In genomic region chr3:147937341-147937740, GRCh38 we compare ENCODE assay signal across 26 cellular contexts.
DNase-seq lines count a peak whose midpoint lies in the region; ATAC-seq and TF ChIP-seq lines count a peak whose summit lies in the region.
"Had no signal": no experiment of that assay in that cellular context is flagged by ENCODE, and none has a peak within 500 bp of the region (broad histone marks: within the 10 kb centered on the region; RNA-seq: fewer than 3 reads in every experiment).

No MANE protein-coding gene starts in this region.

- no peak overlapping the region for H2BK5ac ChIP-seq in neuronal stem cell (ENCODE audit: low read length)

- no peaks in the 10 kb centered on the region for H3K27me3 ChIP-seq in neuronal stem cell (ENCODE audit: control insufficient read depth in 3 of 3, insufficient read depth in 3 of 3, low read depth in 1 of 3, low read length in 3 of 3)
- H3K27me3 ChIP-seq: foreskin keratinocyte, pancreas, tibial nerve had no signal

- H3K9ac ChIP-seq in neuronal stem cell (ENCODE audit: low read depth, low read length, poor library complexity), result no peak overlapping the region

- H2AFZ ChIP-seq in neuronal stem cell (ENCODE audit: low read length), result no peak overlapping the region

- TF ChIP-seq CTCF in GM13977 (IDR thresholded peaks at IDR 0.05; ENCODE audit: extremely low read depth, insufficient read depth, missing control alignments), result no peak

- no peaks in the 10 kb centered on the region for H3K79me1 ChIP-seq in neuronal stem cell (ENCODE audit: low read depth, low read length)

- no peak overlapping the region for H4K8ac ChIP-seq in neuronal stem cell (ENCODE audit: low read depth, low read length)

- no peak overlapping the region for H2BK15ac ChIP-seq in neuronal stem cell (ENCODE audit: low read length)

- no peak overlapping the region for H3K4me2 ChIP-seq in neuronal stem cell (ENCODE audit: insufficient read depth, low read length, poor library complexity, severe bottlenecking)

- peaks cover 5 to 39% of the 10 kb centered on the region in 2 donors for H3K4me1 ChIP-seq in neuronal stem cell (ENCODE audit: control insufficient read depth in 2 of 2, insufficient read depth in 1 of 2, low read depth in 1 of 2, low read length in 2 of 2)
- H3K4me1 ChIP-seq: foreskin keratinocyte, pancreas, tibial nerve had no signal

- H3K4me3 ChIP-seq in neuronal stem cell (ENCODE audit: low read length in 2 of 2), result no peak overlapping the region
- H3K4me3 ChIP-seq: pancreas, tibial nerve had no signal

- H3K14ac ChIP-seq in neuronal stem cell (ENCODE audit: low read length), result no peak overlapping the region

- H2BK120ac ChIP-seq in neuronal stem cell (ENCODE audit: low read depth, low read length), result no peak overlapping the region

- no peaks in the 10 kb centered on the region for H3K36me3 ChIP-seq in neuronal stem cell (replicated peaks in 1 of 2; ENCODE audit: control insufficient read depth in 2 of 2, insufficient read depth in 2 of 2, low read length in 2 of 2)
- H3K36me3 ChIP-seq: pancreas, tibial nerve had no signal

- H3K27ac ChIP-seq in cingulate gyrus (ENCODE audit: low read depth, low read length), result peak overlapping the region; percentile 4
- H3K27ac ChIP-seq in neuronal stem cell (replicated peaks; ENCODE audit: low read length), result peak overlapping the region; percentile 10
- H3K27ac ChIP-seq: foreskin keratinocyte, pancreas, tibial nerve had no signal

- peak; percentile 5 for DNase-seq in AG08395 (ENCODE audit: low spot score)
- peak; percentile 17 for DNase-seq in NCI-H226
- DNase-seq in neuronal stem cell (ENCODE audit: low spot score), result no peak
- DNase-seq in NCI-H1694 treated with DMSO at 0.1 percent for 48 hours (lab: John Stamatoyannopoulos, UW), result no peak
- no peak for DNase-seq in D341Med (ENCODE audit: low spot score)
- no peak for DNase-seq in GM13977 (ENCODE audit: low spot score)
- DNase-seq: activated B cell treated with CpG ODN at 0.5 μM for 24 hours; activated CD4-positive, alpha-beta T cell treated with anti-CD3 and anti-CD28 coated beads, Interleukin-2, amount 50 U/mL, for 4 hours; activated CD8-positive, alpha-beta memory T cell treated with anti-CD3 and anti-CD28 coated beads, Interleukin-2, amount 50 U/mL, for 4 hours; effector memory CD4-positive, alpha-beta T cell; foreskin keratinocyte; Kasumi-1; naive thymus-derived CD8-positive, alpha-beta T cell; NCI-H1092; NCI-H2081; NCI-H345; NCI-H774; pancreas; right cardiac atrium; stimulated activated CD4-positive, alpha-beta T cell treated with anti-CD3 and anti-CD28 coated beads, Interleukin-15, amount 100 ng/mL, for 24 hours had no signal

- H4K91ac ChIP-seq in neuronal stem cell (ENCODE audit: low read depth, low read length, poor library complexity), result no peak overlapping the region

- no peak overlapping the region for H2AK5ac ChIP-seq in neuronal stem cell (ENCODE audit: low read depth, low read length)

- no peak overlapping the region for H3K23ac ChIP-seq in neuronal stem cell (ENCODE audit: low read depth, low read length, poor library complexity)

- in situ Hi-C loops in GM13977 (cut with MboI; ENCODE audit: low pct_unique_long_range_greater_than_20kb, low sequenced_read_pairs, unreplicated experiment), result no loop called here

- no peak overlapping the region for H2BK12ac ChIP-seq in neuronal stem cell (ENCODE audit: low read length)

- ATAC-seq in HG02870 (IDR thresholded peaks at IDR 0.05; ENCODE audit: unreplicated experiment), result no peak
- ATAC-seq: activated naive CD4-positive, alpha-beta T cell treated with anti-CD3 and anti-CD28 coated beads, Interleukin-2, amount 50 U/mL, for 72 hours; esophagus mucosa; foreskin keratinocyte; left lobe of liver; naive thymus-derived CD8-positive, alpha-beta T cell; pancreas; right cardiac atrium had no signal

- H3K9me3 ChIP-seq in neuronal stem cell (replicated peaks in 1 of 2; ENCODE audit: control insufficient read depth in 2 of 2, insufficient read depth in 1 of 2, low read depth in 1 of 2, low read length in 2 of 2), result no peaks in the 10 kb centered on the region
- H3K9me3 ChIP-seq: pancreas, tibial nerve had no signal

- no peak overlapping the region for H3K4ac ChIP-seq in neuronal stem cell (ENCODE audit: low read length)

- no peak overlapping the region for H3K18ac ChIP-seq in neuronal stem cell (ENCODE audit: low read length)

Comparison
In these comparisons a context has a peak if more than half of its experiments do, and no peak if none do; other contexts are left out.
1. DNase-seq: peak in AG08395 (single experiment) and NCI-H226 (single experiment); none in neuronal stem cell (single experiment), NCI-H1694 treated with DMSO at 0.1 percent for 48 hours (single experiment), D341Med (single experiment) and GM13977 (single experiment).